ENCODE assay signal across 24 cellular contexts in the genomic region with DNA sequence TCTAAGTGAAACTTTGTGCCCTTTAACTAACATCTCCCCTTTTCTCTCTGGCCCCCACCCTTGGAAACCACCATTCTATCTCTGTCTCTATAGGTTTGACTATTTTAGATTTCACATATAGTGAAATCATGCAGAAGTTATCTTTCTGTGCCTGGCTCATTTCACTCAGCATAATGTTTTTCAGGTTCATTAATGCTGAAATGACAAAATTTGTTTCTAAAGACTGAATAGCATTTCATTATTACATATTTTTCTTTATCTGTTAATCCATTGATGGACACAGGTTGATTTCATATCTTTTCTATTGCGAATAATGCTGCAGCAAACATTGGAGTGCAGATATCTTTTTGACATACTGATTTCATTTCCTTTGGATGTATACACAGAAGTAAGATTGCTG. TPM values are rescaled to one million over a fixed set of nuclear protein-coding genes. Genes with fewer than 3 reads are reported as not detected.
DNase-seq lines count a peak whose midpoint lies in the region; ATAC-seq, FAIRE-seq and TF ChIP-seq lines count a peak whose summit lies in the region.
"Had no signal": no experiment of that assay in that cellular context is flagged by ENCODE, and none has a peak within 500 bp of the region (broad histone marks: within the 10 kb centered on the region; RNA-seq: fewer than 3 reads in every experiment).

No MANE protein-coding gene starts in this region.

- POLR2A ChIA-PET in HepG2 (lab: Yijun Ruan, JAX) (no interaction called here), K562 (lab: Yijun Ruan, JAX) (no interaction called here)

- TF ChIP-seq POLR2A in HepG2 (IDR thresholded peaks at IDR 0.05; ENCODE audit: insufficient read depth in 1 of 2, low read depth in 2 of 2, low read length in 2 of 2) (no peak), right lobe of liver (IDR thresholded peaks at IDR 0.05) (no peak), K562 (conservative IDR thresholded peaks at IDR 0.05) (no peak)

- H3K4me2 ChIP-seq in HepG2 (ENCODE audit: low read depth, low read length) (no peak overlapping the region), K562 (ENCODE audit: insufficient read depth, low read length) (no peak overlapping the region)
- H3K4me2 ChIP-seq: BLaER1 had no signal

- BruUV-seq in HepG2 (replicated peaks; lab: Mats Ljungman, UMichigan) (no TSS peak), K562 (replicated peaks; lab: Mats Ljungman, UMichigan) (no TSS peak), Calu3 (replicated peaks; lab: Mats Ljungman, UMichigan) (no TSS peak)

- no peaks in the 10 kb centered on the region for H3K27me3 Mint-ChIP-seq in Calu3 (ENCODE audit: unreplicated experiment)
- H3K27me3 Mint-ChIP-seq: CD4-positive, alpha-beta memory T cell; CD4-positive, CD25-positive, alpha-beta regulatory T cell; CD8-positive, alpha-beta memory T cell had no signal

- TF ChIP-seq CTCF in HepG2 (CRISPR knock-in tag; IDR thresholded peaks at IDR 0.05) (no peak), right lobe of liver (IDR thresholded peaks at IDR 0.05) (no peak), K562 (IDR thresholded peaks at IDR 0.05 in 2 of 3, conservative IDR thresholded peaks at IDR 0.05 in 1 of 3; ENCODE audit: insufficient read depth in 2 of 3, low read depth in 1 of 3, low read length in 3 of 3) (no peak), lower lobe of right lung (IDR thresholded peaks at IDR 0.05) (no peak), Calu3 (IDR thresholded peaks at IDR 0.05; ENCODE audit: unreplicated experiment) (no peak)

- no peaks in the 10 kb centered on the region for H3K4me1 Mint-ChIP-seq in Calu3 (ENCODE audit: low read depth, unreplicated experiment)
- H3K4me1 Mint-ChIP-seq: CD14-positive monocyte; CD4-positive, alpha-beta memory T cell; CD4-positive, CD25-positive, alpha-beta regulatory T cell; CD8-positive, alpha-beta memory T cell had no signal

- H3K9me3 ChIP-seq in HepG2 (ENCODE audit: low read length) (no peaks in the 10 kb centered on the region), right lobe of liver (no peaks in the 10 kb centered on the region), K562 (replicated peaks; ENCODE audit: control insufficient read depth, insufficient read depth, low read depth, low read length) (no peaks in the 10 kb centered on the region; the same call in 1 of the 2 replicates), lower lobe of right lung (no peaks in the 10 kb centered on the region)
- H3K9me3 ChIP-seq: BE2C, BLaER1 had no signal

- H3K36me3 Mint-ChIP-seq in Calu3 (ENCODE audit: insufficient read depth, unreplicated experiment) = no peaks in the 10 kb centered on the region
- H3K36me3 Mint-ChIP-seq: CD14-positive monocyte; CD4-positive, alpha-beta memory T cell; CD4-positive, CD25-positive, alpha-beta regulatory T cell; CD8-positive, alpha-beta memory T cell had no signal

- FAIRE-seq in HepG2 (lab: Jason Lieb, UNC) (no peak), K562 (lab: Jason Lieb, UNC) (no peak)
- FAIRE-seq: D721Med, G401.6, GM12892, GM18507 had no signal

- H3K27me3 ChIP-seq in HepG2 (ENCODE audit: control insufficient read depth in 1 of 2, insufficient read depth in 2 of 2, low read length in 2 of 2) = no peaks in the 10 kb centered on the region
- H3K27me3 ChIP-seq in right lobe of liver = no peaks in the 10 kb centered on the region
- H3K27me3 ChIP-seq in K562 (ENCODE audit: control insufficient read depth in 2 of 2, insufficient read depth in 2 of 2, low read length in 2 of 2) = no peaks in the 10 kb centered on the region
- no peaks in the 10 kb centered on the region for H3K27me3 ChIP-seq in lower lobe of right lung (ENCODE audit: low read depth)
- H3K27me3 ChIP-seq: BE2C, BLaER1 had no signal

- no peaks in the 10 kb centered on the region for H3K4me1 ChIP-seq in HepG2 (ENCODE audit: insufficient read depth, low read length)
- H3K4me1 ChIP-seq in right lobe of liver = no peaks in the 10 kb centered on the region
- no peaks in the 10 kb centered on the region for H3K4me1 ChIP-seq in K562 (replicated peaks in 1 of 2; ENCODE audit: control insufficient read depth in 2 of 2, insufficient read depth in 2 of 2, low read length in 2 of 2)
- no peaks in the 10 kb centered on the region for H3K4me1 ChIP-seq in lower lobe of right lung
- H3K4me1 ChIP-seq: BE2C, BLaER1 had no signal

- H2AFZ ChIP-seq in HepG2 (ENCODE audit: low read length) = no peak overlapping the region
- H2AFZ ChIP-seq in K562 (ENCODE audit: low read depth, low read length) = no peak overlapping the region

- TF ChIP-seq EP300 in HepG2 (IDR thresholded peaks at IDR 0.05; ENCODE audit: low read depth in 2 of 2, low read length in 2 of 2) = no peak
- TF ChIP-seq EP300 in HepG2 (CRISPR knock-in tag; IDR thresholded peaks at IDR 0.05; ENCODE audit: borderline replicate concordance) = no peak
- TF ChIP-seq EP300 in K562 (IDR thresholded peaks at IDR 0.05; ENCODE audit: low read length) = no peak

- CTCF ChIA-PET in HepG2 (lab: Yijun Ruan, JAX; ENCODE audit: low intra/inter-chr PET ratio, low total read pairs) (no interaction called here), K562 (lab: Yijun Ruan, JAX; ENCODE audit: low intra/inter-chr PET ratio) (no interaction called here), Calu3 (lab: Charles Lee) (no interaction called here)

- no peak overlapping the region for H3K4me3 Mint-ChIP-seq in Calu3 (ENCODE audit: low read depth, unreplicated experiment)
- H3K4me3 Mint-ChIP-seq: CD14-positive monocyte; CD4-positive, alpha-beta memory T cell; CD4-positive, CD25-positive, alpha-beta regulatory T cell; CD8-positive, alpha-beta memory T cell had no signal

- intact Hi-C loops in HepG2 (cut with micrococcal nuclease; ENCODE audit: unreplicated experiment) = loop anchor here (10.0 kb wide), 1 partner anchor 1651 kb away; no protein-coding TSS in a partner anchor
- intact Hi-C loops in right lobe of liver (cut with DNase I) = no loop called here
- intact Hi-C loops in K562 (cut with micrococcal nuclease) = no loop called here
- intact Hi-C loops in lower lobe of right lung (cut with DNase I) = no loop called here
- intact Hi-C loops in Calu3 (cut with micrococcal nuclease; ENCODE audit: unreplicated experiment) = no loop called here

- H3K79me2 ChIP-seq in HepG2 (ENCODE audit: insufficient read depth, low read length) (no peaks in the 10 kb centered on the region), K562 (ENCODE audit: control insufficient read depth, insufficient read depth, low read length) (no peaks in the 10 kb centered on the region)

- DNase-seq in HepG2 (ENCODE audit: low spot score) = no peak
- DNase-seq in right lobe of liver = no peak
- no peak for DNase-seq in K562 (ENCODE audit: extremely low read depth in 1 of 4, low spot score in 3 of 4)
- no peak for DNase-seq in lower lobe of right lung
- DNase-seq in Calu3 = no peak
- DNase-seq: ACHN; BE2C; C1 segment of cervical spinal cord; CD4-positive, alpha-beta memory T cell; CD4-positive, CD25-positive, alpha-beta regulatory T cell; CD8-positive, alpha-beta memory T cell; COR-L47; DMS79 treated with DMSO at 0.1 percent for 48 hours; GF-D8 had no signal

- no peak overlapping the region for H3K4me3 ChIP-seq in HepG2 (replicated peaks in 1 of 3; ENCODE audit: insufficient read depth in 1 of 3, low read depth in 2 of 3, low read length in 3 of 3)
- no peak overlapping the region for H3K4me3 ChIP-seq in right lobe of liver
- H3K4me3 ChIP-seq in K562 = no peak overlapping the region
- no peak overlapping the region for H3K4me3 ChIP-seq in lower lobe of right lung
- H3K4me3 ChIP-seq: BLaER1 had no signal

- 35% methylated on average over 1 of the region's 1 CpG for WGBS in HepG2 (ENCODE audit: low lambda C conversion rate)
- WGBS in right lobe of liver (ENCODE audit: insufficient coverage, low coverage, low lambda C conversion rate, missing lambda C conversion rate) = 71% methylated on average over 1 of the region's 1 CpG
- 0% methylated on average over 1 of the region's 1 CpG for WGBS in K562 (ENCODE audit: insufficient coverage, low coverage, missing lambda C conversion rate)

- H4K20me1 ChIP-seq in HepG2 (ENCODE audit: insufficient read depth, low read length) = no peaks in the 10 kb centered on the region
- H4K20me1 ChIP-seq in K562 (replicated peaks; ENCODE audit: control insufficient read depth, insufficient read depth, low read length) = no peaks in the 10 kb centered on the region
- H4K20me1 ChIP-seq: BLaER1 had no signal

- H3K36me3 ChIP-seq in HepG2 (replicated peaks in 1 of 2; ENCODE audit: control insufficient read depth in 1 of 2, insufficient read depth in 2 of 2, low read length in 2 of 2) (no peaks in the 10 kb centered on the region), right lobe of liver (no peaks in the 10 kb centered on the region), K562 (ENCODE audit: control insufficient read depth, insufficient read depth, low read length) (no peaks in the 10 kb centered on the region), lower lobe of right lung (no peaks in the 10 kb centered on the region)
- H3K36me3 ChIP-seq: BE2C, BLaER1 had no signal

- H3K27ac Mint-ChIP-seq in Calu3 (ENCODE audit: unreplicated experiment) = no peak overlapping the region
- H3K27ac Mint-ChIP-seq: CD14-positive monocyte; CD4-positive, alpha-beta memory T cell; CD4-positive, CD25-positive, alpha-beta regulatory T cell; CD8-positive, alpha-beta memory T cell had no signal

- in situ Hi-C loops in HepG2 (cut with HindIII; ENCODE audit: extremely low pct_ligation_motif_present, low pct_unique_long_range_greater_than_20kb) = no loop called here
- in situ Hi-C loops in K562 (cut with MboI) = no loop called here

- TF ChIP-seq RAD21 in HepG2 (CRISPR knock-in tag; IDR thresholded peaks at IDR 0.05) = no peak
- TF ChIP-seq RAD21 in K562 (CRISPR knock-in tag; conservative IDR thresholded peaks at IDR 0.05 in 1 of 2, IDR thresholded peaks at IDR 0.05 in 1 of 2) = no peak

- H3K27ac ChIP-seq in HepG2 (ENCODE audit: extremely low read length, insufficient read depth, low read length) (no peak overlapping the region), right lobe of liver (no peak overlapping the region), K562 (ENCODE audit: extremely low read depth, low read depth, low read length) (no peak overlapping the region), lower lobe of right lung (no peak overlapping the region)
- H3K27ac ChIP-seq: 22Rv1, BLaER1 had no signal

- H3K9ac ChIP-seq in HepG2 (ENCODE audit: insufficient read depth, low read depth, low read length) = no peak overlapping the region
- H3K9ac ChIP-seq in K562 (ENCODE audit: insufficient read depth in 1 of 2, low read depth in 2 of 2, low read length in 2 of 2) = no peak overlapping the region
- H3K9ac ChIP-seq: BLaER1 had no signal

- ATAC-seq in HepG2 (no peak), right lobe of liver (no peak), K562 (no peak), lower lobe of right lung (no peak)

- no peaks in the 10 kb centered on the region for H3K9me1 ChIP-seq in K562 (ENCODE audit: control insufficient read depth, insufficient read depth, low read length)

- no peaks in the 10 kb centered on the region for H3K9me3 Mint-ChIP-seq in Calu3 (ENCODE audit: low read depth, unreplicated experiment)

RNA-seq across cellular contexts. Expression of a gene that starts 30.7 kb away (rescaled TPM):
- not detected in 2 replicates for total RNA-seq in HepG2 (2016; rRNA removed; fragmentation: Illumina TruSeq; extraction: Trizol)
- total RNA-seq in HepG2 (2016; cell fraction: cytosol; rRNA removed; fragmentation: Illumina TruSeq; extraction: Trizol; ENCODE audit: low read depth) = not detected in 2 replicates
- not detected in 2 replicates for total RNA-seq in HepG2 (2016; cell fraction: insoluble cytoplasmic fraction; rRNA removed; fragmentation: Illumina TruSeq; extraction: Trizol)
- not detected in 2 replicates for total RNA-seq in HepG2 (2016; cell fraction: membrane; rRNA removed; fragmentation: Illumina TruSeq; extraction: Trizol)
- total RNA-seq in HepG2 (2016; cell fraction: nucleus; rRNA removed; fragmentation: Illumina TruSeq; extraction: Trizol) = not detected in 2 replicates
- not detected in 2 replicates for polyA plus RNA-seq in HepG2 (2011; rRNA removed)
- polyA plus RNA-seq in HepG2 (2011; cell fraction: cytosol; rRNA removed) = not detected in 2 replicates
- polyA plus RNA-seq in HepG2 (2011; cell fraction: nucleus; rRNA removed) = not detected in 2 replicates
- polyA plus RNA-seq in HepG2 (2012) = not detected in 2 replicates
- polyA plus RNA-seq in HepG2 (2016; cell fraction: cytosol; fragmentation: Illumina TruSeq; extraction: Trizol; ENCODE audit: low read depth) = not detected in 2 replicates
- not detected in 2 replicates for polyA plus RNA-seq in HepG2 (2016; cell fraction: insoluble cytoplasmic fraction; fragmentation: Illumina TruSeq; extraction: Trizol; ENCODE audit: low read depth)
- polyA plus RNA-seq in HepG2 (2016; cell fraction: membrane; fragmentation: Illumina TruSeq; extraction: Trizol; ENCODE audit: low read depth) = not detected in 2 replicates
- polyA plus RNA-seq in HepG2 (2016; cell fraction: nucleus; fragmentation: Illumina TruSeq; extraction: Trizol; ENCODE audit: insufficient read depth, low read depth) = not detected in 2 replicates
- not detected in 2 replicates for polyA minus RNA-seq in HepG2 (2011; rRNA and poly(A)+ RNA removed; ENCODE audit: low replicate concordance)
- polyA minus RNA-seq in HepG2 (2011; cell fraction: cytosol; rRNA and poly(A)+ RNA removed) = not detected in 2 replicates
- not detected in 2 replicates for polyA minus RNA-seq in HepG2 (2011; cell fraction: nucleus; rRNA and poly(A)+ RNA removed)
- 1 to 10 TPM in 1 of 6 experiments, under 1 TPM in 5; 0.12 to 1.1 (median 0.22) TPM for total RNA-seq in right lobe of liver
- total RNA-seq in K562 (2011; cell fraction: chromatin; rRNA removed; ENCODE audit: low replicate concordance) = 0.07 TPM in 1 of 2 replicates, not detected in the other
- total RNA-seq in K562 (2011; cell fraction: nucleolus; rRNA removed) = not detected in 2 replicates
- total RNA-seq in K562 (2011; cell fraction: nucleoplasm; rRNA removed) = not detected in 2 replicates
- total RNA-seq in K562 (2014; rRNA removed) = not detected in 2 replicates
- not detected in 2 replicates for total RNA-seq in K562 (2014; rRNA removed; fragmentation: Illumina TruSeq; extraction: Trizol)
- total RNA-seq in K562 (2015; rRNA removed; fragmentation: Illumina TruSeq; extraction: Trizol) = not detected in 2 replicates
- total RNA-seq in K562 (2021) = not detected in 2 replicates
- polyA plus RNA-seq in K562 (2011; rRNA removed) = not detected in 2 replicates
- not detected in 2 replicates for polyA plus RNA-seq in K562 (2011; cell fraction: cytosol; rRNA removed)
- not detected in 2 replicates for polyA plus RNA-seq in K562 (2011; cell fraction: nucleus; rRNA removed)
- not detected in 2 replicates for polyA plus RNA-seq in K562 (2012)
- polyA plus RNA-seq in K562 (2014; fragmentation: Illumina TruSeq; extraction: Trizol) = not detected in 2 replicates
- not detected for polyA plus RNA-seq in K562 (2014; fragmentation: Nextera tagmentation; extraction: Ambion mirVana)
- polyA plus RNA-seq in K562 (2014; rRNA removed) = not detected in 2 replicates
- polyA minus RNA-seq in K562 (2011; rRNA and poly(A)+ RNA removed) = not detected in 2 replicates
- polyA minus RNA-seq in K562 (2011; cell fraction: cytosol; rRNA and poly(A)+ RNA removed) = not detected in 2 replicates
- not detected in 2 replicates for polyA minus RNA-seq in K562 (2011; cell fraction: nucleus; rRNA and poly(A)+ RNA removed)
- total RNA-seq in lower lobe of right lung = not detected
- 0.07 and 0.09 TPM in 2 replicates for total RNA-seq in Calu3 (2022)
- total RNA-seq: A172; A673; CD4-positive, alpha-beta memory T cell; CD4-positive, CD25-positive, alpha-beta regulatory T cell; CD8-positive, alpha-beta memory T cell had no signal
- polyA plus RNA-seq: AG04450; CD14-positive monocyte; CD4-positive, alpha-beta memory T cell; CD4-positive, CD25-positive, alpha-beta regulatory T cell; CD8-positive, alpha-beta memory T cell had no signal
